ENCODE assay signal across 1 cellular context in genomic region chr1:25476186-25477097, GRCh38.
TF ChIP-seq lines count a peak whose summit lies in the region.

No MANE protein-coding gene starts in this region.

TF ChIP-seq in HEK293, 187 proteins besides CTCF, POLR2A, EP300 and RAD21 (continued from another document):
- TF ChIP-seq, protein P1, sequence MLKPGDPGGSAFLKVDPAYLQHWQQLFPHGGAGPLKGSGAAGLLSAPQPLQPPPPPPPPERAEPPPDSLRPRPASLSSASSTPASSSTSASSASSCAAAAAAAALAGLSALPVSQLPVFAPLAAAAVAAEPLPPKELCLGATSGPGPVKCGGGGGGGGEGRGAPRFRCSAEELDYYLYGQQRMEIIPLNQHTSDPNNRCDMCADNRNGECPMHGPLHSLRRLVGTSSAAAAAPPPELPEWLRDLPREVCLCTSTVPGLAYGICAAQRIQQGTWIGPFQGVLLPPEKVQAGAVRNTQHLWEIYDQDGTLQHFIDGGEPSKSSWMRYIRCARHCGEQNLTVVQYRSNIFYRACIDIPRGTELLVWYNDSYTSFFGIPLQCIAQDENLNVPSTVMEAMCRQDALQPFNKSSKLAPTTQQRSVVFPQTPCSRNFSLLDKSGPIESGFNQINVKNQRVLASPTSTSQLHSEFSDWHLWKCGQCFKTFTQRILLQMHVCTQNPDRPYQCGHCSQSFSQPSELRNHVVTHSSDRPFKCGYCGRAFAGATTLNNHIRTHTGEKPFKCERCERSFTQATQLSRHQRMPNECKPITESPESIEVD (tag by site-specific recombination; IDR thresholded peaks at IDR 0.05), result 0 out of 2 replicates have a peak, but pooled peaks have one; percentile 30
- TF ChIP-seq ZNF214 (tag by site-specific recombination; IDR thresholded peaks at IDR 0.05; ENCODE audit: borderline replicate concordance) (no peak), PRDM1 (tag by site-specific recombination; IDR thresholded peaks at IDR 0.05) (peak; percentile 34)
TF ChIP-seq in HEK293: peak in this region for 14.
